ENCODE assay signal across 8 cellular contexts in the genomic region with DNA sequence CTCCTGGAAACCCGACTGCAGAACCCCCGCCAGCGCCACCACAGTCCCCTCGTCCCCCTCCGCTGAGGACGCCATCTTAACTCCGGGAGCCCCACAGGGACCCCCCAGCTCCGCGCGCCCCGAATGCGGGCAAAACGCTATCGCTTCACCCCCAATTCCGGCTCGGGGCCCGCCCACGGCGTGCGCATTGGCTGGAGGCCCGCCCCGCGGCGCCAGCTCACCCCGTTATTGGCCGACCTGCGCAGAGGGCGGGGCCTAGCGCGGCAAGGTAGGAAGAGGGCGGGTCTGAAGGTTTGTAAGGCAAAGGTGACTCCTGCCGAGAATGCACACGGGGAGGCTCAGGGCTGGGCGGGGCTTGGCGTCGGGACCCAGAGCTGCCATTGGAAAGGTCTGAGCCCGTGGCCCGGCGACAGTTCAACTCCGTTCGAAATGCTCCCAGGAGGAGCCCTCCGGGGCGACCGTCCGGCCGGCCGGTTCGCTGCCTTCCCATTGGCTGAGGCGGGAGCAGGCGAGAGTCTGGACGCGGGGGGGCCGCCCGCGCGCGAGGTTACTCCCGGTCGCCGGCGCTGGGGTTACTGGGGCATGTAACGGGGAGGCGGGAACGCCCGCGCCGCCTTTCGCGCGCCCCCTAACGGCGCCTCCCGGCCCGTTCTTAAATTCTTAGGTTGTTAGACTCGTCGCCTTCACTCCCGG. TPM values are rescaled to one million over a fixed set of nuclear protein-coding genes. Genes with fewer than 3 reads are reported as not detected.
DNase-seq lines count a peak whose midpoint lies in the region; ATAC-seq and TF ChIP-seq lines count a peak whose summit lies in the region.

TSS of gene LPCAT3 (minus strand) at position 127 of the 693 bp plus-strand sequence. CDS start at position 75, 52 bp downstream.

- peak within 1 kb of the TSS; percentile 59 for H3K27ac Mint-ChIP-seq in activated naive CD4-positive, alpha-beta T cell treated with anti-CD3 and anti-CD28 coated beads, Interleukin-2, amount 50 U/mL, for 24 hours

- H3K9me3 Mint-ChIP-seq in activated naive CD4-positive, alpha-beta T cell treated with anti-CD3 and anti-CD28 coated beads, Interleukin-2, amount 50 U/mL, for 24 hours = no peaks in the 10 kb centered on the region

- peaks cover 37% of the 10 kb centered on the region for H3K4me1 Mint-ChIP-seq in activated naive CD4-positive, alpha-beta T cell treated with anti-CD3 and anti-CD28 coated beads, Interleukin-2, amount 50 U/mL, for 24 hours

- H3K27me3 Mint-ChIP-seq in activated naive CD4-positive, alpha-beta T cell treated with anti-CD3 and anti-CD28 coated beads, Interleukin-2, amount 50 U/mL, for 24 hours = no peaks in the 10 kb centered on the region

- DNase-seq in NCI-H1092 (lab: John Stamatoyannopoulos, UW) (peak; percentile 95), globus pallidus (ENCODE audit: low spot score) (peak; percentile 96), occipital lobe (lab: John Stamatoyannopoulos, UW) (peak; percentile 94)

- peak within 1 kb of the TSS; percentile 93 for H3K4me3 Mint-ChIP-seq in activated naive CD4-positive, alpha-beta T cell treated with anti-CD3 and anti-CD28 coated beads, Interleukin-2, amount 50 U/mL, for 24 hours

- ATAC-seq in HG02610 (IDR thresholded peaks at IDR 0.05; ENCODE audit: unreplicated experiment) (peak; percentile 93), SK-N-SH treated with all-trans-retinoic acid at 6 μM for 48 hours (peak; percentile 96)

- H3K27ac ChIP-seq in temporal lobe (ENCODE audit: low read depth, low read length) = peak within 1 kb of the TSS; percentile 76

- H3K36me3 Mint-ChIP-seq in activated naive CD4-positive, alpha-beta T cell treated with anti-CD3 and anti-CD28 coated beads, Interleukin-2, amount 50 U/mL, for 24 hours = peaks cover 2% of the 10 kb centered on the region

- TF ChIP-seq POLR2A in GM10847 (IDR thresholded peaks at IDR 0.05; ENCODE audit: extremely low read depth, insufficient read length) = peak; percentile 73

TF ChIP-seq in SK-N-SH treated with all-trans-retinoic acid at 6 μM for 48 hours, 23 proteins besides CTCF, POLR2A, EP300 and RAD21:
- TF ChIP-seq ZNF8 (CRISPR knock-in tag; IDR thresholded peaks at IDR 0.05) = no peak
- TF ChIP-seq PPARA (CRISPR knock-in tag; IDR thresholded peaks at IDR 0.05; ENCODE audit: borderline replicate concordance) = 0 out of 2 replicates have a peak, but pooled peaks have one; percentile 33
- TF ChIP-seq GLIS3 (CRISPR knock-in tag; IDR thresholded peaks at IDR 0.05) = 0 out of 2 replicates have a peak, but pooled peaks have one; percentile 39
TF ChIP-seq in SK-N-SH treated with all-trans-retinoic acid at 6 μM for 48 hours: peak in this region for 2.

RNA-seq across cellular contexts. Expression of gene LPCAT3, which starts in this region (rescaled TPM):
- total RNA-seq in occipital lobe (6.6 TPM), temporal lobe (6.6 TPM)

Comparison
In these comparisons a context has a peak if more than half of its experiments do, and no peak if none do; other contexts are left out.
1. Peak in every context shown above with its lines: DNase-seq, ATAC-seq and H3K27ac ChIP-seq.